26 cellular contexts compared by ENCODE assay signal in genomic region chr5:139915834-139916233, GRCh38.
"Had no signal": no experiment of that assay in that cellular context is flagged by ENCODE, and none has a peak within 500 bp of the region (broad histone marks: within the 10 kb centered on the region; RNA-seq: fewer than 3 reads in every experiment).

No MANE protein-coding gene starts in this region.

- H3K79me2 ChIP-seq: hepatocyte had no signal

- FAIRE-seq: endothelial cell of umbilical vein, keratinocyte, small intestine, urothelium cell line had no signal

- H3K4me3 ChIP-seq: coronary artery, esophagus muscularis mucosa, gastroesophageal sphincter, heart left ventricle, hepatocyte, mucosa of descending colon, neural progenitor cell, prostate gland, thoracic aorta, tibial nerve, upper lobe of left lung had no signal

- H3K27me3 ChIP-seq: esophagus muscularis mucosa, gastroesophageal sphincter, heart left ventricle, tibial nerve, upper lobe of left lung had no signal

- H3K4me1 ChIP-seq: esophagus muscularis mucosa, gastroesophageal sphincter, neural progenitor cell, prostate gland, tibial nerve, upper lobe of left lung had no signal

- H3K27ac ChIP-seq: coronary artery, esophagus muscularis mucosa, foreskin keratinocyte, gastroesophageal sphincter, heart left ventricle, hepatocyte, neural progenitor cell, prostate gland, thoracic aorta, tibial nerve, upper lobe of left lung had no signal

- H3K36me3 ChIP-seq: esophagus muscularis mucosa, gastroesophageal sphincter, heart left ventricle, neural progenitor cell, prostate gland, thoracic aorta, tibial nerve, upper lobe of left lung had no signal

- H3K9me3 ChIP-seq: esophagus muscularis mucosa, gastroesophageal sphincter, heart left ventricle, mucosa of descending colon, prostate gland, thoracic aorta, tibial nerve, upper lobe of left lung had no signal

- H3K9ac ChIP-seq: neural progenitor cell had no signal

- DNase-seq: dermis blood vessel endothelial cell; effector memory CD4-positive, alpha-beta T cell; foreskin keratinocyte; heart left ventricle; immature natural killer cell; mesenchymal stem cell; mucosa of descending colon; nucleus accumbens; right cardiac atrium; small intestine; stimulated activated CD4-positive, alpha-beta T cell treated with anti-CD3 and anti-CD28 coated beads, Interleukin-15, amount 100 ng/mL, for 24 hours; stimulated activated CD4-positive, alpha-beta T cell treated with anti-CD3 and anti-CD28 coated beads, Interleukin-2, amount 100 ng/mL, for 48 hours; stimulated activated naive B cell treated with anti-CD40 and anti-IgM and Interleukin-4, amounts not matched to agents 10 μg/mL and 1 μg/mL and 100 μg/mL, for 72 hours; upper lobe of left lung had no signal

- H3K4me2 ChIP-seq: hepatocyte, neural progenitor cell had no signal

- H2AFZ ChIP-seq: hepatocyte, neural progenitor cell had no signal

- ATAC-seq: foreskin keratinocyte; gastroesophageal sphincter; heart left ventricle; mucosa of descending colon; naive thymus-derived CD4-positive, alpha-beta T cell; right cardiac atrium; stimulated activated naive B cell treated with anti-CD40 and anti-IgM and Interleukin-4, amounts not matched to agents 10 μg/mL and 1 μg/mL and 100 μg/mL, for 72 hours had no signal
